In genomic region chr3:58411036-58411435, GRCh38 we compare ENCODE assay signal across 21 cellular contexts. TPM values are rescaled to one million over a fixed set of nuclear protein-coding genes. Genes with fewer than 3 reads are reported as not detected.
A peak's percentile ranks its signal among the peaks of the same experiment; 100 is the strongest.
DNase-seq lines count a peak whose midpoint lies in the region; ATAC-seq lines count a peak whose summit lies in the region.
"Had no signal": no experiment of that assay in that cellular context is flagged by ENCODE, and none has a peak within 500 bp of the region (broad histone marks: within the 10 kb centered on the region; RNA-seq: fewer than 3 reads in every experiment).

No MANE protein-coding gene starts in this region.

- peak overlapping the region; percentile 82 for H3K27ac ChIP-seq in substantia nigra (ENCODE audit: low read depth, low read length, poor library complexity, severe bottlenecking)
- H3K27ac ChIP-seq: 22Rv1, colonic mucosa, left ventricle myocardium inferior, neural progenitor cell, SJCRH30 had no signal

- intact Hi-C loops in activated T-helper 2 cell treated with anti-CD3 and anti-CD28 coated beads, Interferon-gamma antibody, Interleukin-2, Interleukin-4, amounts not matched to agents 10 μg/mL and 5 μg/mL and 100 μg/mL, durations not matched to agents 14 hours and 24 hours and 36 hours (cut with micrococcal nuclease) = loop anchor here (5.0 to 10.0 kb wide), 2 partner anchors 104 to 226 kb away; partner anchors contain the start of genes HTD2 and RPP14

- ATAC-seq in HG02973 (IDR thresholded peaks at IDR 0.05; ENCODE audit: unreplicated experiment) = no peak
- no peak for ATAC-seq in GM21825 (IDR thresholded peaks at IDR 0.05; ENCODE audit: unreplicated experiment)
- ATAC-seq: Panc1 had no signal

- peak overlapping the region; percentile 43 for H3K27ac Mint-ChIP-seq in T-helper 1 cell treated with Interleukin-12 subunit alpha and Interleukin-12 subunit beta and Interleukin-4 antibody, amounts not matched to agents 30 μg/mL and 1 μg/mL, for 36 hours
- peak overlapping the region; percentile 4 for H3K27ac Mint-ChIP-seq in activated T-helper 2 cell treated with anti-CD3 and anti-CD28 coated beads, Interferon-gamma antibody, Interleukin-2, Interleukin-4, amounts not matched to agents 10 μg/mL and 5 μg/mL and 100 μg/mL, durations not matched to agents 14 hours and 24 hours and 36 hours
- H3K27ac Mint-ChIP-seq: brain, neural progenitor cell had no signal

- H3K9me3 Mint-ChIP-seq in T-helper 1 cell treated with Interleukin-12 subunit alpha and Interleukin-12 subunit beta and Interleukin-4 antibody, amounts not matched to agents 30 μg/mL and 1 μg/mL, for 36 hours = no peaks in the 10 kb centered on the region
- no peaks in the 10 kb centered on the region for H3K9me3 Mint-ChIP-seq in activated T-helper 2 cell treated with anti-CD3 and anti-CD28 coated beads, Interferon-gamma antibody, Interleukin-2, Interleukin-4, amounts not matched to agents 10 μg/mL and 5 μg/mL and 100 μg/mL, durations not matched to agents 14 hours and 24 hours and 36 hours
- H3K9me3 Mint-ChIP-seq: brain, neural progenitor cell had no signal

- H3K4me1 Mint-ChIP-seq in T-helper 1 cell treated with Interleukin-12 subunit alpha and Interleukin-12 subunit beta and Interleukin-4 antibody, amounts not matched to agents 30 μg/mL and 1 μg/mL, for 36 hours (ENCODE audit: low read depth) = peaks cover 4% of the 10 kb centered on the region
- H3K4me1 Mint-ChIP-seq in activated T-helper 2 cell treated with anti-CD3 and anti-CD28 coated beads, Interferon-gamma antibody, Interleukin-2, Interleukin-4, amounts not matched to agents 10 μg/mL and 5 μg/mL and 100 μg/mL, durations not matched to agents 14 hours and 24 hours and 36 hours (ENCODE audit: low read depth) = peaks cover 10% of the 10 kb centered on the region

- peaks cover 24% of the 10 kb centered on the region for H3K36me3 Mint-ChIP-seq in T-helper 1 cell treated with Interleukin-12 subunit alpha and Interleukin-12 subunit beta and Interleukin-4 antibody, amounts not matched to agents 30 μg/mL and 1 μg/mL, for 36 hours (ENCODE audit: low read depth)
- H3K36me3 Mint-ChIP-seq in activated T-helper 2 cell treated with anti-CD3 and anti-CD28 coated beads, Interferon-gamma antibody, Interleukin-2, Interleukin-4, amounts not matched to agents 10 μg/mL and 5 μg/mL and 100 μg/mL, durations not matched to agents 14 hours and 24 hours and 36 hours (ENCODE audit: low read depth) = peaks cover 75% of the 10 kb centered on the region

- no peaks in the 10 kb centered on the region for H3K27me3 Mint-ChIP-seq in T-helper 1 cell treated with Interleukin-12 subunit alpha and Interleukin-12 subunit beta and Interleukin-4 antibody, amounts not matched to agents 30 μg/mL and 1 μg/mL, for 36 hours (ENCODE audit: low read depth)
- H3K27me3 Mint-ChIP-seq in activated T-helper 2 cell treated with anti-CD3 and anti-CD28 coated beads, Interferon-gamma antibody, Interleukin-2, Interleukin-4, amounts not matched to agents 10 μg/mL and 5 μg/mL and 100 μg/mL, durations not matched to agents 14 hours and 24 hours and 36 hours (ENCODE audit: low read depth) = no peaks in the 10 kb centered on the region
- H3K27me3 Mint-ChIP-seq: brain had no signal

- DNase-seq in T-helper 1 cell = no peak
- no peak for DNase-seq in activated T-helper 2 cell treated with anti-CD3 and anti-CD28 coated beads, Interferon-gamma antibody, Interleukin-2, Interleukin-4, amounts not matched to agents 10 μg/mL and 5 μg/mL and 100 μg/mL, durations not matched to agents 14 hours and 24 hours and 36 hours (ENCODE audit: low spot score)
- DNase-seq in islet precursor cell = peak; percentile 68
- DNase-seq in substantia nigra (lab: John Stamatoyannopoulos, UW) = no peak
- no peak for DNase-seq in pons (ENCODE audit: low spot score)
- DNase-seq: activated CD8-positive, alpha-beta memory T cell treated with anti-CD3 and anti-CD28 coated beads, Interleukin-2, amount 50 U/mL, for 4 hours; BE2C; colonic mucosa; COR-L47; DMS79 treated with DMSO at 0.1 percent for 48 hours; left ventricle myocardium inferior; NCI-H1436; NCI-H510A; SJCRH30 had no signal

- H3K4me3 Mint-ChIP-seq in T-helper 1 cell treated with Interleukin-12 subunit alpha and Interleukin-12 subunit beta and Interleukin-4 antibody, amounts not matched to agents 30 μg/mL and 1 μg/mL, for 36 hours = no peak overlapping the region
- H3K4me3 Mint-ChIP-seq in activated T-helper 2 cell treated with anti-CD3 and anti-CD28 coated beads, Interferon-gamma antibody, Interleukin-2, Interleukin-4, amounts not matched to agents 10 μg/mL and 5 μg/mL and 100 μg/mL, durations not matched to agents 14 hours and 24 hours and 36 hours (ENCODE audit: low read depth) = no peak overlapping the region
- H3K4me3 Mint-ChIP-seq: brain, neural progenitor cell had no signal

RNA-seq across cellular contexts. Expression of gene PDHB, which starts 22.6 kb away (rescaled TPM):
- 79.3 and 82.7 TPM in 2 replicates for total RNA-seq in activated T-helper 2 cell treated with anti-CD3 and anti-CD28 coated beads, Interferon-gamma antibody, Interleukin-2, Interleukin-4, amounts not matched to agents 10 μg/mL and 5 μg/mL and 100 μg/mL, durations not matched to agents 14 hours and 24 hours and 36 hours
